ENCODE assay signal across 14 cellular contexts in genomic region chr7:94701555-94701973, GRCh38. TPM values are rescaled to one million over a fixed set of nuclear protein-coding genes. Genes with fewer than 3 reads are reported as not detected.
DNase-seq lines count a peak whose midpoint lies in the region; ATAC-seq, FAIRE-seq and TF ChIP-seq lines count a peak whose summit lies in the region.
"Had no signal": no experiment of that assay in that cellular context is flagged by ENCODE, and none has a peak within 500 bp of the region (broad histone marks: within the 10 kb centered on the region; RNA-seq: fewer than 3 reads in every experiment).

No MANE protein-coding gene starts in this region.

- DNase-seq in HepG2 (ENCODE audit: low spot score) = peak; percentile 99
- DNase-seq in right lobe of liver = no peak
- DNase-seq in astrocyte of the spinal cord (ENCODE audit: low read depth, low spot score) = peak; percentile 84
- no peak for DNase-seq in tibial artery
- no peak for DNase-seq in anterior cingulate cortex (lab: John Stamatoyannopoulos, UW)
- DNase-seq: activated naive CD4-positive, alpha-beta T cell treated with anti-CD3 and anti-CD28 coated beads for 36 hours; AML-193; NK-92 treated with Interleukin-12 subunit alpha and Interleukin-12 subunit beta, amount 100 ng/mL, for 24 hours had no signal

- H3K4me3 ChIP-seq in HepG2 (replicated peaks in 1 of 3; ENCODE audit: insufficient read depth in 1 of 3, low read depth in 2 of 3, low read length in 3 of 3) = peak overlapping the region in 2 of 3 experiments; percentile 13 to 31; a peak in 2 of 6 replicates
- H3K4me3 ChIP-seq in right lobe of liver = no peak overlapping the region
- H3K4me3 ChIP-seq in astrocyte of the spinal cord (ENCODE audit: low read depth, low read length) = no peak overlapping the region
- no peak overlapping the region; the same call in 1 of the 2 replicates for H3K4me3 ChIP-seq in iPS-20b (ENCODE audit: low read length)
- no peak overlapping the region for H3K4me3 ChIP-seq in tibial artery
- H3K4me3 ChIP-seq: esophagus muscularis mucosa, vagina had no signal

- no peak for TF ChIP-seq RAD21 in HepG2 (CRISPR knock-in tag; IDR thresholded peaks at IDR 0.05)

- POLR2A ChIA-PET in HepG2 (lab: Yijun Ruan, JAX) = interaction anchor here (0.7 to 1.3 kb wide), 3 partner anchors 43 to 81 kb away, joined by 4 to 5 read pairs (median 4); no protein-coding TSS in a partner anchor

- peak; percentile 99 for ATAC-seq in HepG2
- ATAC-seq in right lobe of liver = no peak
- ATAC-seq in HG02981 (IDR thresholded peaks at IDR 0.05; ENCODE audit: unreplicated experiment) = no peak
- ATAC-seq in GM21825 (IDR thresholded peaks at IDR 0.05; ENCODE audit: unreplicated experiment) = no peak
- ATAC-seq: activated CD4-positive, CD25-positive, alpha-beta regulatory T cell treated with anti-CD3 and anti-CD28 coated beads, Interleukin-2, amount 50 U/mL, for 24 hours had no signal

- 0% methylated on average over 1 of the region's 1 CpG for WGBS in HepG2 (ENCODE audit: low lambda C conversion rate)
- 100% methylated on average over 1 of the region's 1 CpG for whole genome bisulfite sequencing in right lobe of liver (ENCODE audit: insufficient coverage, low coverage, low lambda C conversion rate, missing lambda C conversion rate)

- H3K9me3 ChIP-seq in HepG2 (ENCODE audit: low read length) = no peaks in the 10 kb centered on the region
- no peaks in the 10 kb centered on the region for H3K9me3 ChIP-seq in right lobe of liver
- H3K9me3 ChIP-seq in iPS-20b (ENCODE audit: insufficient read depth, low read depth, low read length) = no peaks in the 10 kb centered on the region
- H3K9me3 ChIP-seq in tibial artery = no peaks in the 10 kb centered on the region
- H3K9me3 ChIP-seq: esophagus muscularis mucosa, vagina had no signal

- H3K27me3 ChIP-seq in HepG2 (ENCODE audit: control insufficient read depth in 1 of 2, insufficient read depth in 2 of 2, low read length in 2 of 2) (no peaks in the 10 kb centered on the region), right lobe of liver (no peaks in the 10 kb centered on the region), iPS-20b (ENCODE audit: insufficient read depth, low read length) (no peaks in the 10 kb centered on the region), tibial artery (no peaks in the 10 kb centered on the region)
- H3K27me3 ChIP-seq: esophagus muscularis mucosa, vagina had no signal

- BruUV-seq in HepG2 (replicated peaks; lab: Mats Ljungman, UMichigan) = no TSS peak

- H3K4me1 ChIP-seq in HepG2 (ENCODE audit: insufficient read depth, low read length) (peaks cover 67% of the 10 kb centered on the region), right lobe of liver (no peaks in the 10 kb centered on the region), iPS-20b (ENCODE audit: insufficient read depth, low read length) (peaks cover 18% of the 10 kb centered on the region), tibial artery (peaks cover 0 to 21% (median 5%) of the 10 kb centered on the region in 4 donors)

- H3K27ac ChIP-seq in HepG2 (ENCODE audit: extremely low read length, insufficient read depth, low read length) (peak overlapping the region; percentile 100), right lobe of liver (no peak overlapping the region), iPS-20b (ENCODE audit: low read length) (no peak overlapping the region), tibial artery (no peak overlapping the region)
- H3K27ac ChIP-seq: esophagus muscularis mucosa, vagina had no signal

- CTCF ChIA-PET in HepG2 (lab: Yijun Ruan, JAX; ENCODE audit: low intra/inter-chr PET ratio, low total read pairs) = no interaction called here

- H3K9ac ChIP-seq in HepG2 (ENCODE audit: insufficient read depth, low read depth, low read length) (peak overlapping the region; percentile 83), iPS-20b (ENCODE audit: low read depth, low read length) (peak overlapping the region; percentile 58; the same call in 1 of the 2 replicates)

- FAIRE-seq in HepG2 (lab: Jason Lieb, UNC) = peak; percentile 60

- peak overlapping the region; percentile 62 for H3K4me2 ChIP-seq in HepG2 (ENCODE audit: low read depth, low read length)

- intact Hi-C loops in HepG2 (cut with micrococcal nuclease; ENCODE audit: unreplicated experiment) (loop anchor here (5.0 kb wide), 4 partner anchors 49 to 206 kb away; partner anchors contain the start of gene PPP1R9A), right lobe of liver (cut with DNase I) (no loop called here), tibial artery (cut with DNase I; ENCODE audit: low total_unique reads) (no loop called here)

- no peaks in the 10 kb centered on the region for H4K20me1 ChIP-seq in HepG2 (ENCODE audit: insufficient read depth, low read length)

- in situ Hi-C loops in HepG2 (cut with HindIII; ENCODE audit: extremely low pct_ligation_motif_present, low pct_unique_long_range_greater_than_20kb) (no loop called here), astrocyte of the spinal cord (cut with HindIII; ENCODE audit: low sequenced_read_pairs) (no loop called here)

- TF ChIP-seq EP300 in HepG2 (IDR thresholded peaks at IDR 0.05; ENCODE audit: low read depth in 2 of 2, low read length in 2 of 2) = peak; percentile 94 to 96
- TF ChIP-seq EP300 in HepG2 (CRISPR knock-in tag; IDR thresholded peaks at IDR 0.05; ENCODE audit: borderline replicate concordance) = peak; percentile 92

- no peaks in the 10 kb centered on the region for H3K79me2 ChIP-seq in HepG2 (ENCODE audit: insufficient read depth, low read length)

- H3K36me3 ChIP-seq in HepG2 (replicated peaks in 1 of 2; ENCODE audit: control insufficient read depth in 1 of 2, insufficient read depth in 2 of 2, low read length in 2 of 2) (no peaks in the 10 kb centered on the region), right lobe of liver (no peaks in the 10 kb centered on the region), iPS-20b (ENCODE audit: insufficient read depth, low read depth, low read length) (no peaks in the 10 kb centered on the region), tibial artery (no peaks in the 10 kb centered on the region)
- H3K36me3 ChIP-seq: esophagus muscularis mucosa, vagina had no signal

- no peak for TF ChIP-seq POLR2A in HepG2 (IDR thresholded peaks at IDR 0.05; ENCODE audit: insufficient read depth in 1 of 2, low read depth in 2 of 2, low read length in 2 of 2)
- TF ChIP-seq POLR2A in right lobe of liver (IDR thresholded peaks at IDR 0.05) = no peak

- TF ChIP-seq CTCF in HepG2 (CRISPR knock-in tag; IDR thresholded peaks at IDR 0.05) (no peak), right lobe of liver (IDR thresholded peaks at IDR 0.05) (no peak), astrocyte of the spinal cord (IDR thresholded peaks at IDR 0.05; ENCODE audit: low read depth, low read length) (no peak), tibial artery (IDR thresholded peaks at IDR 0.05) (no peak)

- H2AFZ ChIP-seq in HepG2 (ENCODE audit: low read length) = no peak overlapping the region

TF ChIP-seq in HepG2, 621 proteins besides CTCF, POLR2A, EP300 and RAD21 (continues in another document):
- peak; percentile 12; the same call in 1 of the 2 replicates for TF ChIP-seq ARID3A (IDR thresholded peaks at IDR 0.05; ENCODE audit: low read depth, low read length)
- TF ChIP-seq NKX3-1 (CRISPR knock-in tag; IDR thresholded peaks at IDR 0.05) = no peak
- TF ChIP-seq RBFOX2 (IDR thresholded peaks at IDR 0.05; ENCODE audit: low read depth, low read length) = no peak
- TF ChIP-seq NFYB (CRISPR knock-in tag; IDR thresholded peaks at IDR 0.05) = no peak
- TF ChIP-seq CAMTA2 (CRISPR knock-in tag; IDR thresholded peaks at IDR 0.05; ENCODE audit: borderline replicate concordance) = no peak

RNA-seq across cellular contexts. Expression of gene SGCE, which starts 45.6 kb away (rescaled TPM):
- total RNA-seq in HepG2 (2016; rRNA removed; fragmentation: Illumina TruSeq; extraction: Trizol) (31.4 and 52.3 TPM in 2 replicates), right lobe of liver (10 to 100 TPM in 5 of 6 experiments, 1 to 10 TPM in 1; 4.2 to 17.8 (median 14.8) TPM)
- 14.7 and 17.0 TPM in 2 replicates for total RNA-seq in HepG2 (2016; cell fraction: cytosol; rRNA removed; fragmentation: Illumina TruSeq; extraction: Trizol; ENCODE audit: low read depth)
- total RNA-seq in HepG2 (2016; cell fraction: insoluble cytoplasmic fraction; rRNA removed; fragmentation: Illumina TruSeq; extraction: Trizol) = 30.4 and 54.9 TPM in 2 replicates
- total RNA-seq in HepG2 (2016; cell fraction: membrane; rRNA removed; fragmentation: Illumina TruSeq; extraction: Trizol) = 16.8 and 20.3 TPM in 2 replicates
- 83.5 and 85.0 TPM in 2 replicates for total RNA-seq in HepG2 (2016; cell fraction: nucleus; rRNA removed; fragmentation: Illumina TruSeq; extraction: Trizol)
- polyA plus RNA-seq in HepG2 (2011; rRNA removed) = 62.6 and 71.1 TPM in 2 replicates
- polyA plus RNA-seq in HepG2 (2011; cell fraction: cytosol; rRNA removed) = 29.7 and 44.7 TPM in 2 replicates
- polyA plus RNA-seq in HepG2 (2011; cell fraction: nucleus; rRNA removed) = 29.7 and 30.8 TPM in 2 replicates
- 47.2 and 47.4 TPM in 2 replicates for polyA plus RNA-seq in HepG2 (2012)
- 5.9 and 6.7 TPM in 2 replicates for polyA plus RNA-seq in HepG2 (2016; cell fraction: cytosol; fragmentation: Illumina TruSeq; extraction: Trizol; ENCODE audit: low read depth)
- 32.2 and 33.8 TPM in 2 replicates for polyA plus RNA-seq in HepG2 (2016; cell fraction: insoluble cytoplasmic fraction; fragmentation: Illumina TruSeq; extraction: Trizol; ENCODE audit: low read depth)
- polyA plus RNA-seq in HepG2 (2016; cell fraction: membrane; fragmentation: Illumina TruSeq; extraction: Trizol; ENCODE audit: low read depth) = 9.8 and 11.5 TPM in 2 replicates
- polyA plus RNA-seq in HepG2 (2016; cell fraction: nucleus; fragmentation: Illumina TruSeq; extraction: Trizol; ENCODE audit: insufficient read depth, low read depth) = 68.6 and 78.9 TPM in 2 replicates
- polyA minus RNA-seq in HepG2 (2011; rRNA and poly(A)+ RNA removed; ENCODE audit: low replicate concordance) = 27.3 and 48.1 TPM in 2 replicates
- 21.7 and 23.1 TPM in 2 replicates for polyA minus RNA-seq in HepG2 (2011; cell fraction: cytosol; rRNA and poly(A)+ RNA removed)
- 186 and 198 TPM in 2 replicates for polyA minus RNA-seq in HepG2 (2011; cell fraction: nucleus; rRNA and poly(A)+ RNA removed)

Comparison
In these comparisons a context has a peak if more than half of its experiments do, and no peak if none do; other contexts are left out.
1. DNase-seq: peak in HepG2 (single experiment) and astrocyte of the spinal cord (single experiment); none in right lobe of liver (0 of 3), tibial artery (0 of 2) and anterior cingulate cortex (0 of 58).
2. H3K4me3 ChIP-seq: peak in HepG2 (2 of 3); none in right lobe of liver (0 of 3), astrocyte of the spinal cord (single experiment), iPS-20b (single experiment) and tibial artery (0 of 2).